In the genomic region with DNA sequence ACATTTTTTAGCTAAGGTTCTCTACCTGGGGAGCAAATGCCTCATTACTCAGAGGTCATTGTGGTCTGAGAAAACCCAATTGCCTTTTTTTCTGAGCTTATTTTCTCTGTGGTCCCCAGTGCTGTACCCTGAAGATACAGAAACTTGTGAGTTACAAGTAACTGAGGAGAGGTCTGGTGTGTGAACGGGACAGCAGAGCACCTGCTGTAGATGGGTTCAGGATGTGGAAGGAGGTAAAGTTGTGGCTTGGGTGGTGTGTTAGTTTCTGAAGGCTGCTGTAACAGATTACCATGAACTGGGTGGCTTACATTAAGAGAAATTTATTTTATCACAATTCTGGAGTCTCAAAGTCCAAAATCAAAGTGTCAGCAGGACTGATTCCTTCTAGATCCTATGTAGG, we compare ENCODE assay signal across 38 cellular contexts.
"Had no signal": no experiment of that assay in that cellular context is flagged by ENCODE, and none has a peak within 500 bp of the region (broad histone marks: within the 10 kb centered on the region; RNA-seq: fewer than 3 reads in every experiment).

No MANE protein-coding gene starts in this region.

- H3K27me3 ChIP-seq: ascending aorta, cardiac muscle cell had no signal

- H3K4me1 ChIP-seq: ascending aorta had no signal

- ATAC-seq: activated CD8-positive, alpha-beta T cell treated with anti-CD3 and anti-CD28 coated beads for 36 hours; activated naive CD8-positive, alpha-beta T cell treated with anti-CD3 and anti-CD28 coated beads, Interleukin-2, amount 50 U/mL, for 24 hours; activated T-cell treated with anti-CD3 and anti-CD28 coated beads, Interleukin-2, amount 50 U/mL, for 4 hours; activated T-cell treated with anti-CD3 and anti-CD28 coated beads, Interleukin-2, amount 50 U/mL, for 72 hours had no signal

- H3K27ac Mint-ChIP-seq: activated B cell treated with CpG ODN at 0.5 μM for 24 hours; activated CD4-positive, alpha-beta memory T cell treated with anti-CD3 and anti-CD28 coated beads for 36 hours; activated CD4-positive, alpha-beta T cell treated with anti-CD3 and anti-CD28 coated beads, Interleukin-2, amount 10 ng/mL, durations not matched to agents 24 days and 14 days; activated CD8-positive, alpha-beta T cell treated with anti-CD3 and anti-CD28 coated beads for 36 hours; activated naive CD4-positive, alpha-beta T cell treated with anti-CD3 and anti-CD28 coated beads, Interleukin-2, amount 10 ng/mL, durations not matched to agents 7 days and 5 days; activated naive CD4-positive, alpha-beta T cell treated with anti-CD3 and anti-CD28 coated beads, Interleukin-2, amount 50 U/mL, for 24 hours; activated naive CD8-positive, alpha-beta T cell; activated naive CD8-positive, alpha-beta T cell treated with anti-CD3 and anti-CD28 coated beads, Interleukin-2, amount 10 ng/mL, durations not matched to agents 7 days and 5 days; activated naive CD8-positive, alpha-beta T cell treated with anti-CD3 and anti-CD28 coated beads, Interleukin-2, amount 50 U/mL, for 24 hours; activated T-cell treated with anti-CD3 and anti-CD28 coated beads, Interleukin-2, amount 50 U/mL, for 72 hours; activated T-helper 2 cell treated with anti-CD3 and anti-CD28 coated beads, Interferon-gamma antibody, Interleukin-2, Interleukin-4, amounts not matched to agents 10 μg/mL and 5 μg/mL and 100 μg/mL, durations not matched to agents 14 hours and 24 hours and 36 hours; brain; T-helper 1 cell treated with Interleukin-12 subunit alpha and Interleukin-12 subunit beta and Interleukin-4 antibody, amounts not matched to agents 30 μg/mL and 1 μg/mL, for 36 hours; T-helper 2 cell treated with Interferon-gamma antibody and Interleukin-4, amounts not matched to agents 5 μg/mL and 100 μg/mL, for 36 hours had no signal

- H3K36me3 Mint-ChIP-seq: activated CD4-positive, alpha-beta memory T cell treated with anti-CD3 and anti-CD28 coated beads for 36 hours; activated naive CD4-positive, alpha-beta T cell treated with anti-CD3 and anti-CD28 coated beads, Interleukin-2, amount 10 ng/mL, durations not matched to agents 7 days and 5 days; activated naive CD4-positive, alpha-beta T cell treated with anti-CD3 and anti-CD28 coated beads, Interleukin-2, amount 50 U/mL, for 24 hours; activated naive CD8-positive, alpha-beta T cell; activated naive CD8-positive, alpha-beta T cell treated with anti-CD3 and anti-CD28 coated beads, Interleukin-2, amount 10 ng/mL, durations not matched to agents 7 days and 5 days; brain had no signal

- H3K9me3 Mint-ChIP-seq: activated B cell treated with CpG ODN at 0.5 μM for 24 hours; activated CD4-positive, alpha-beta memory T cell treated with anti-CD3 and anti-CD28 coated beads for 36 hours; activated CD4-positive, alpha-beta T cell treated with anti-CD3 and anti-CD28 coated beads, Interleukin-2, amount 10 ng/mL, durations not matched to agents 24 days and 14 days; activated CD8-positive, alpha-beta T cell treated with anti-CD3 and anti-CD28 coated beads for 36 hours; activated naive CD4-positive, alpha-beta T cell treated with anti-CD3 and anti-CD28 coated beads, Interleukin-2, amount 50 U/mL, for 24 hours; activated naive CD8-positive, alpha-beta T cell treated with anti-CD3 and anti-CD28 coated beads, Interleukin-2, amount 10 ng/mL, durations not matched to agents 7 days and 5 days; activated naive CD8-positive, alpha-beta T cell treated with anti-CD3 and anti-CD28 coated beads, Interleukin-2, amount 50 U/mL, for 24 hours; activated T-cell treated with anti-CD3 and anti-CD28 coated beads, Interleukin-2, amount 50 U/mL, for 4 hours; activated T-cell treated with anti-CD3 and anti-CD28 coated beads, Interleukin-2, amount 50 U/mL, for 72 hours; activated T-helper 2 cell treated with anti-CD3 and anti-CD28 coated beads, Interferon-gamma antibody, Interleukin-2, Interleukin-4, amounts not matched to agents 10 μg/mL and 5 μg/mL and 100 μg/mL, durations not matched to agents 14 hours and 24 hours and 36 hours; T-helper 1 cell treated with Interleukin-12 subunit alpha and Interleukin-12 subunit beta and Interleukin-4 antibody, amounts not matched to agents 30 μg/mL and 1 μg/mL, for 36 hours had no signal

- H3K4me1 Mint-ChIP-seq: activated B cell treated with CpG ODN at 0.5 μM for 24 hours; activated CD4-positive, alpha-beta T cell treated with anti-CD3 and anti-CD28 coated beads, Interleukin-2, amount 10 ng/mL, durations not matched to agents 24 days and 14 days; activated naive CD4-positive, alpha-beta T cell treated with anti-CD3 and anti-CD28 coated beads, Interleukin-2, amount 10 ng/mL, durations not matched to agents 7 days and 5 days; activated naive CD4-positive, alpha-beta T cell treated with anti-CD3 and anti-CD28 coated beads, Interleukin-2, amount 50 U/mL, for 24 hours; activated naive CD8-positive, alpha-beta T cell treated with anti-CD3 and anti-CD28 coated beads, Interleukin-2, amount 10 ng/mL, durations not matched to agents 7 days and 5 days; activated naive CD8-positive, alpha-beta T cell treated with anti-CD3 and anti-CD28 coated beads, Interleukin-2, amount 50 U/mL, for 24 hours; central memory CD8-positive, alpha-beta T cell had no signal

- H3K4me3 Mint-ChIP-seq: activated B cell treated with CpG ODN at 0.5 μM for 24 hours; activated CD4-positive, alpha-beta memory T cell treated with anti-CD3 and anti-CD28 coated beads for 36 hours; activated CD4-positive, alpha-beta T cell treated with anti-CD3 and anti-CD28 coated beads, Interleukin-2, amount 10 ng/mL, durations not matched to agents 24 days and 14 days; activated CD8-positive, alpha-beta T cell treated with anti-CD3 and anti-CD28 coated beads for 36 hours; activated naive CD4-positive, alpha-beta T cell treated with anti-CD3 and anti-CD28 coated beads, Interleukin-2, amount 10 ng/mL, durations not matched to agents 7 days and 5 days; activated naive CD4-positive, alpha-beta T cell treated with anti-CD3 and anti-CD28 coated beads, Interleukin-2, amount 50 U/mL, for 24 hours; activated naive CD8-positive, alpha-beta T cell; activated naive CD8-positive, alpha-beta T cell treated with anti-CD3 and anti-CD28 coated beads, Interleukin-2, amount 10 ng/mL, durations not matched to agents 7 days and 5 days; activated naive CD8-positive, alpha-beta T cell treated with anti-CD3 and anti-CD28 coated beads, Interleukin-2, amount 50 U/mL, for 24 hours; activated T-cell treated with anti-CD3 and anti-CD28 coated beads, Interleukin-2, amount 50 U/mL, for 4 hours; activated T-cell treated with anti-CD3 and anti-CD28 coated beads, Interleukin-2, amount 50 U/mL, for 72 hours; brain; central memory CD8-positive, alpha-beta T cell; T-helper 1 cell treated with Interleukin-12 subunit alpha and Interleukin-12 subunit beta and Interleukin-4 antibody, amounts not matched to agents 30 μg/mL and 1 μg/mL, for 36 hours; T-helper 2 cell treated with Interferon-gamma antibody and Interleukin-4, amounts not matched to agents 5 μg/mL and 100 μg/mL, for 36 hours had no signal

- H3K27me3 Mint-ChIP-seq: activated B cell treated with CpG ODN at 0.5 μM for 24 hours; activated CD4-positive, alpha-beta T cell treated with anti-CD3 and anti-CD28 coated beads, Interleukin-2, amount 10 ng/mL, durations not matched to agents 24 days and 14 days; activated CD8-positive, alpha-beta T cell treated with anti-CD3 and anti-CD28 coated beads for 36 hours; activated naive CD4-positive, alpha-beta T cell treated with anti-CD3 and anti-CD28 coated beads, Interleukin-2, amount 10 ng/mL, durations not matched to agents 7 days and 5 days; activated naive CD8-positive, alpha-beta T cell; activated naive CD8-positive, alpha-beta T cell treated with anti-CD3 and anti-CD28 coated beads, Interleukin-2, amount 10 ng/mL, durations not matched to agents 7 days and 5 days; activated naive CD8-positive, alpha-beta T cell treated with anti-CD3 and anti-CD28 coated beads, Interleukin-2, amount 50 U/mL, for 24 hours; central memory CD8-positive, alpha-beta T cell had no signal

- H3K36me3 ChIP-seq: ascending aorta, cardiac muscle cell had no signal

- H3K9me3 ChIP-seq: ascending aorta had no signal

- H3K4me3 ChIP-seq: ascending aorta, cardiac muscle cell had no signal

- DNase-seq: activated B cell treated with CpG ODN at 0.5 μM for 24 hours; activated CD4-positive, alpha-beta memory T cell treated with anti-CD3 and anti-CD28 coated beads for 36 hours; activated CD4-positive, alpha-beta T cell treated with anti-CD3 and anti-CD28 coated beads for 4 hours; activated CD4-positive, alpha-beta T cell treated with anti-CD3 and anti-CD28 coated beads, Interleukin-2, amount 10 ng/mL, durations not matched to agents 24 days and 14 days; activated CD4-positive, alpha-beta T cell treated with anti-CD3 and anti-CD28 coated beads, Interleukin-2, amount 50 U/mL, for 1 hour; activated CD4-positive, alpha-beta T cell treated with anti-CD3 and anti-CD28 coated beads, Interleukin-2, amount 50 U/mL, for 4 hours; activated CD4-positive, CD25-positive, alpha-beta regulatory T cell treated with anti-CD3 and anti-CD28 coated beads, Interleukin-2, amount 50 U/mL, for 72 hours; activated CD8-positive, alpha-beta memory T cell treated with anti-CD3 and anti-CD28 coated beads, Interleukin-2, amount 50 U/mL, for 4 hours; activated CD8-positive, alpha-beta T cell treated with anti-CD3 and anti-CD28 coated beads for 36 hours; activated effector memory CD4-positive, alpha-beta T cell treated with Interleukin-2 at 50 U/mL for 16 hours; activated gamma-delta T cell; activated naive CD4-positive, alpha-beta T cell treated with anti-CD3 and anti-CD28 coated beads, Interleukin-2, amount 10 ng/mL, durations not matched to agents 7 days and 5 days; activated naive CD4-positive, alpha-beta T cell treated with Interleukin-2 at 50 U/mL for 16 hours; activated naive CD8-positive, alpha-beta T cell treated with anti-CD3 and anti-CD28 coated beads, Interleukin-2, amount 10 ng/mL, durations not matched to agents 7 days and 5 days; activated naive CD8-positive, alpha-beta T cell treated with anti-CD3 and anti-CD28 coated beads, Interleukin-2, amount 50 U/mL, for 24 hours; activated T-cell treated with anti-CD3 and anti-CD28 coated beads for 4 hours; activated T-cell treated with anti-CD3 and anti-CD28 coated beads, Interleukin-2, amount 50 U/mL, for 1 hour; activated T-cell treated with anti-CD3 and anti-CD28 coated beads, Interleukin-2, amount 50 U/mL, for 4 hours; activated T-cell treated with anti-CD3 and anti-CD28 coated beads, Interleukin-2, amount 50 U/mL, for 72 hours; amygdala; anterior cingulate cortex; caudate nucleus; cerebellar nuclear complex; T-helper 1 cell; T-helper 2 cell; T-helper 9 cell had no signal

- FAIRE-seq: bronchial epithelial cell, TTC549 had no signal

- H3K27ac ChIP-seq: ascending aorta, cardiac muscle cell, VCaP had no signal
